In the genomic region with DNA sequence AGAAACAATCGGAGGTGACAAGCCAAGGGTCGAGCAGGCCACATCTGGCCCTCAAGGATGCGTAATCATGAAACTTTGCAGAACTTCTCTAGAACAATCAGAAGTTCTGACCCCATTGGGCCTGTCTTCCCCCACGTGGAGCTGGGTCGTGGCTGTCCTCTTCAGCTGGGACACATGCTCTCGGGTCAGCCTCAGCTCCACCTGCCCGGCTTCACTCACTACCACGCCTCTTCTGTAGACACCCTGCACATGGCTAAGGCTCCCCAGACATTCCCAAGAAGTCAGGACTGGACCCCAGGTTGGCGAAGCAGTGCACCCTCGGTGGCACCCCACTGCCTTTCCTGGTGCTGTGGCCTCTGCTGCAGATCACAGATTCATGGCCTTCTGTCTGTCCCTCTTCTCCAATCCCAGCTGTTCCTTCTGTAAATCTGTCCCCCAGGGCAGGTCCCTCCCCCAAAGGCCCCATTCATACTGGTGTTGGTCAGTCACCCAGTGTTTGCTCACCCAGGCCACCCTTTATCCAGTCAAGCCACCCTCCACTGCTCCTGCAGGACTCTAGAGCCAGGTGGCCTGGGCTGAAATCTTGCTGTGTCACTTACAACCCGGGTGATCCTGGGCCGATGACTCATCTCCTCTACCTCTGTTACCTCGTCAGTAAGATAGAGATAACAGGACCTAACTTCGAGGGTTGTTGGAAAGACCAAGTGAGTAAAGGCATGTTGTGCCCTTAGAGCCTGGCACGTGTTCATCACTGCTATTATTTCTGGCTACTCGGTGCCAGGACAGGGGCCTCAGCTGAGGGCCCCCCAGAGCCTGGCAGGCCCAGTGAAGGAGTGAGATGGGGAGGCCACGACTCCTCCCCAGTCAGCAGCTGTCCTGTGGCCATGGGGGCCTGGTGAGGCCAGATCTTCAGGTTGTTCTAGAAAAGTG, we compare ENCODE assay signal across 15 cellular contexts. TPM values are rescaled to one million over a fixed set of nuclear protein-coding genes. Genes with fewer than 3 reads are reported as not detected.
DNase-seq lines count a peak whose midpoint lies in the region; ATAC-seq and TF ChIP-seq lines count a peak whose summit lies in the region.
"Had no signal": no experiment of that assay in that cellular context is flagged by ENCODE, and none has a peak within 500 bp of the region (broad histone marks: within the 10 kb centered on the region; RNA-seq: fewer than 3 reads in every experiment).

No MANE protein-coding gene starts in this region.

- H3K9me2 ChIP-seq in PC-9 (ENCODE audit: insufficient read depth) = no peaks in the 10 kb centered on the region

- ATAC-seq in right cardiac atrium = no peak
- peak; percentile 56 for ATAC-seq in esophagus mucosa
- no peak for ATAC-seq in HG02759 (IDR thresholded peaks at IDR 0.05; ENCODE audit: unreplicated experiment)
- ATAC-seq: activated CD8-positive, alpha-beta T cell treated with anti-CD3 and anti-CD28 coated beads, Interleukin-2, amount 10 ng/mL, durations not matched to agents 7 days and 5 days; stimulated activated memory B cell treated with anti-CD40 and anti-IgM and Interleukin-4, amounts not matched to agents 10 μg/mL and 1 μg/mL and 100 μg/mL, for 72 hours had no signal

- peaks cover 28% of the 10 kb centered on the region for H3F3A ChIP-seq in PC-9 (ENCODE audit: insufficient read depth, low read depth)

- peaks cover 6% of the 10 kb centered on the region for H3K27me3 Mint-ChIP-seq in endothelial cell (ENCODE audit: unreplicated experiment)
- no peaks in the 10 kb centered on the region for H3K27me3 Mint-ChIP-seq in osteocyte (ENCODE audit: unreplicated experiment)
- H3K27me3 Mint-ChIP-seq: progenitor cell of endocrine pancreas had no signal

- no peaks in the 10 kb centered on the region for H4K20me1 ChIP-seq in PC-9 (ENCODE audit: insufficient read depth)

- no peaks in the 10 kb centered on the region for H3K9me3 Mint-ChIP-seq in endothelial cell (ENCODE audit: unreplicated experiment)
- no peaks in the 10 kb centered on the region for H3K9me3 Mint-ChIP-seq in osteocyte (ENCODE audit: unreplicated experiment)
- H3K9me3 Mint-ChIP-seq: activated naive CD8-positive, alpha-beta T cell treated with anti-CD3 and anti-CD28 coated beads for 36 hours; stimulated activated memory B cell treated with anti-CD40 and anti-IgM and Interleukin-4, amounts not matched to agents 10 μg/mL and 1 μg/mL and 100 μg/mL, for 72 hours had no signal

- BruUV-seq in PC-9 (replicated peaks; lab: Mats Ljungman, UMichigan) = TSS peak; percentile 82

- no peak for TF ChIP-seq CTCF in PC-9 (conservative IDR thresholded peaks at IDR 0.05)
- no peak for TF ChIP-seq CTCF in endothelial cell (IDR thresholded peaks at IDR 0.05; ENCODE audit: unreplicated experiment)
- no peak for TF ChIP-seq CTCF in osteocyte (IDR thresholded peaks at IDR 0.05)

- H3K4me3 ChIP-seq in right cardiac atrium (ENCODE audit: low read length) = no peak overlapping the region
- H3K4me3 ChIP-seq in PC-9 = no peak overlapping the region
- H3K4me3 ChIP-seq: coronary artery had no signal

- intact Hi-C loops in cardiac septum (cut with DNase I) = no loop called here
- intact Hi-C loops in right cardiac atrium (cut with DNase I) = no loop called here
- intact Hi-C loops in PC-9 (cut with micrococcal nuclease; ENCODE audit: unreplicated experiment) = loop anchor here (1.0 to 10.0 kb wide), 3 partner anchors 140 to 267 kb away; a partner anchor contains a TSS

- no peaks in the 10 kb centered on the region for H3K36me3 ChIP-seq in PC-9 (ENCODE audit: low read depth)

- H3K4me1 Mint-ChIP-seq in endothelial cell (ENCODE audit: unreplicated experiment) (no peaks in the 10 kb centered on the region), osteocyte (ENCODE audit: unreplicated experiment) (peaks cover 3% of the 10 kb centered on the region)
- H3K4me1 Mint-ChIP-seq: activated naive CD8-positive, alpha-beta T cell treated with anti-CD3 and anti-CD28 coated beads for 36 hours; stimulated activated memory B cell treated with anti-CD40 and anti-IgM and Interleukin-4, amounts not matched to agents 10 μg/mL and 1 μg/mL and 100 μg/mL, for 72 hours had no signal

- H3K79me2 ChIP-seq in PC-9 (ENCODE audit: low read depth) = no peaks in the 10 kb centered on the region

- WGBS in right cardiac atrium = 78% methylated on average over 17 of the region's 17 CpGs

- H3K27ac Mint-ChIP-seq in endothelial cell (ENCODE audit: unreplicated experiment) = no peak overlapping the region
- H3K27ac Mint-ChIP-seq in osteocyte (ENCODE audit: unreplicated experiment) = no peak overlapping the region
- H3K27ac Mint-ChIP-seq: activated CD8-positive, alpha-beta T cell treated with anti-CD3 and anti-CD28 coated beads, Interleukin-2, amount 10 ng/mL, durations not matched to agents 7 days and 5 days; activated naive CD8-positive, alpha-beta T cell treated with anti-CD3 and anti-CD28 coated beads for 36 hours; progenitor cell of endocrine pancreas; stimulated activated memory B cell treated with anti-CD40 and anti-IgM and Interleukin-4, amounts not matched to agents 10 μg/mL and 1 μg/mL and 100 μg/mL, for 72 hours had no signal

- H3K4me3 Mint-ChIP-seq in endothelial cell (ENCODE audit: unreplicated experiment) (no peak overlapping the region), osteocyte (ENCODE audit: unreplicated experiment) (no peak overlapping the region)
- H3K4me3 Mint-ChIP-seq: activated CD8-positive, alpha-beta T cell treated with anti-CD3 and anti-CD28 coated beads, Interleukin-2, amount 10 ng/mL, durations not matched to agents 7 days and 5 days; activated naive CD8-positive, alpha-beta T cell treated with anti-CD3 and anti-CD28 coated beads for 36 hours; stimulated activated memory B cell treated with anti-CD40 and anti-IgM and Interleukin-4, amounts not matched to agents 10 μg/mL and 1 μg/mL and 100 μg/mL, for 72 hours had no signal

- no peak overlapping the region for H2AFZ ChIP-seq in PC-9

- peak overlapping the region; percentile 43 for H3K4me2 ChIP-seq in PC-9

- DNase-seq in cardiac septum (ENCODE audit: low spot score) (peak; percentile 63), right cardiac atrium (no peak), PC-9 (peak; percentile 86 to 92), endothelial cell (ENCODE audit: low spot score) (no peak), AG08395 (ENCODE audit: low spot score) (no peak), osteocyte (ENCODE audit: extremely low spot score, unreplicated experiment) (no peak)
- DNase-seq: activated CD8-positive, alpha-beta T cell treated with anti-CD3 and anti-CD28 coated beads, Interleukin-2, amount 10 ng/mL, durations not matched to agents 7 days and 5 days; activated naive CD8-positive, alpha-beta T cell treated with anti-CD3 and anti-CD28 coated beads for 36 hours had no signal

- CTCF ChIA-PET in PC-9 (lab: Charles Lee) = interaction anchor here (0.6 kb wide), 1 partner anchor 62 kb away, joined by 5 read pairs; no protein-coding TSS in a partner anchor

- H3K27me3 ChIP-seq in right cardiac atrium (ENCODE audit: control insufficient read depth, insufficient read depth) = no peaks in the 10 kb centered on the region
- H3K27me3 ChIP-seq in PC-9 (ENCODE audit: insufficient read depth, low read depth) = no peaks in the 10 kb centered on the region

- H3K9me3 ChIP-seq in right cardiac atrium (ENCODE audit: control insufficient read depth, low read length) (no peaks in the 10 kb centered on the region), PC-9 (ENCODE audit: insufficient read depth, low read depth) (no peaks in the 10 kb centered on the region)

- POLR2A ChIA-PET in PC-9 (lab: Charles Lee; ENCODE audit: unreplicated experiment) = no interaction called here

- H3K27ac ChIP-seq in right cardiac atrium (ENCODE audit: low read length) = no peak overlapping the region
- peak overlapping the region; percentile 80 for H3K27ac ChIP-seq in PC-9
- H3K27ac ChIP-seq: C4-2B, coronary artery had no signal

- H3K36me3 Mint-ChIP-seq in endothelial cell (ENCODE audit: low read depth, unreplicated experiment) (no peaks in the 10 kb centered on the region), osteocyte (ENCODE audit: unreplicated experiment) (no peaks in the 10 kb centered on the region)
- H3K36me3 Mint-ChIP-seq: activated naive CD8-positive, alpha-beta T cell treated with anti-CD3 and anti-CD28 coated beads for 36 hours had no signal

- H3K4me1 ChIP-seq in right cardiac atrium (ENCODE audit: control insufficient read depth, insufficient read depth, low read length) (no peaks in the 10 kb centered on the region), PC-9 (replicated peaks; ENCODE audit: insufficient read depth) (peaks cover 34% of the 10 kb centered on the region)

RNA-seq across cellular contexts. Expression of a gene that starts 1.4 kb away (rescaled TPM):
- total RNA-seq in cardiac septum = not detected
- not detected for total RNA-seq in right cardiac atrium
- polyA plus RNA-seq in right cardiac atrium = 0.02 TPM
- total RNA-seq in PC-9 (2021) = 3.7 and 5.7 TPM in 2 replicates
- total RNA-seq in esophagus mucosa = not detected
- not detected for total RNA-seq in endothelial cell (ENCODE audit: unreplicated experiment)
- not detected in 2 replicates for total RNA-seq in osteocyte
- total RNA-seq: fibroblast of villous mesenchyme had no signal

Comparison
In these comparisons a context has a peak if more than half of its experiments do, and no peak if none do; other contexts are left out.
1. DNase-seq: peak in cardiac septum (single experiment) and PC-9 (2 of 2); none in right cardiac atrium (0 of 3), endothelial cell (single experiment), AG08395 (single experiment) and osteocyte (single experiment).